In genomic region chr15:78915341-78916087, GRCh38 we compare ENCODE assay signal across 9 cellular contexts. TPM values are rescaled to one million over a fixed set of nuclear protein-coding genes. Genes with fewer than 3 reads are reported as not detected.
DNase-seq lines count a peak whose midpoint lies in the region; ATAC-seq, FAIRE-seq and TF ChIP-seq lines count a peak whose summit lies in the region.
"Had no signal": no experiment of that assay in that cellular context is flagged by ENCODE, and none has a peak within 500 bp of the region (broad histone marks: within the 10 kb centered on the region; RNA-seq: fewer than 3 reads in every experiment).

No MANE protein-coding gene starts in this region.

- H3K27ac Mint-ChIP-seq in natural killer cell = no peak overlapping the region

- intact Hi-C loops in natural killer cell (cut with micrococcal nuclease) = no loop called here

- no peaks in the 10 kb centered on the region for H3K36me3 Mint-ChIP-seq in natural killer cell

- no peaks in the 10 kb centered on the region for H3K27me3 Mint-ChIP-seq in natural killer cell (ENCODE audit: low read depth in 2 of 2)

- peaks cover 18 to 19% of the 10 kb centered on the region in 2 donors for H3K4me1 Mint-ChIP-seq in natural killer cell

- peak; percentile 85 for ATAC-seq in esophagus mucosa
- peak in 2 of 3 donors; percentile 29 to 54 for ATAC-seq in natural killer cell
- ATAC-seq in HG03354 (IDR thresholded peaks at IDR 0.05; ENCODE audit: poor library complexity, severe bottlenecking, unreplicated experiment) = no peak

- no peaks in the 10 kb centered on the region for H3K9me3 Mint-ChIP-seq in natural killer cell

- peak; percentile 56 for DNase-seq in AG10803 (ENCODE audit: low read depth)
- DNase-seq in NOMO-1 treated with DMSO at 0.1 percent for 48 hours (lab: John Stamatoyannopoulos, UW; ENCODE audit: unreplicated experiment) = peak; percentile 78
- no peak for DNase-seq in natural killer cell
- DNase-seq in NCI-H2107 (lab: John Stamatoyannopoulos, UW) = no peak
- no peak for DNase-seq in HTR-8/SVneo (ENCODE audit: insufficient read length, low spot score)
- no peak for DNase-seq in activated T-cell treated with anti-CD3 and anti-CD28 coated beads, Interleukin-2, amount 50 U/mL, for 1 hour
- DNase-seq: activated naive CD4-positive, alpha-beta T cell treated with anti-CD3 and anti-CD28 coated beads, Interleukin-2, amount 50 U/mL, for 16 hours had no signal

- FAIRE-seq in HTR-8/SVneo (lab: Jason Lieb, UNC) = no peak

- no peak overlapping the region for H3K4me3 Mint-ChIP-seq in natural killer cell

- H3K4me3 ChIP-seq in AG10803 (ENCODE audit: low read length) = no peak overlapping the region

- TF ChIP-seq CTCF in AG10803 (conservative IDR thresholded peaks at IDR 0.05; ENCODE audit: low read length) = no peak
- no peak for TF ChIP-seq CTCF in natural killer cell (IDR thresholded peaks at IDR 0.05)

RNA-seq across cellular contexts. Expression of gene CTSH, which starts 29.3 kb away (rescaled TPM):
- total RNA-seq in esophagus mucosa (56.4 TPM), natural killer cell (10 to 100 TPM in 1 of 3 donors, 1 to 10 TPM in 2; 8.8 to 18.1 (median 9.7) TPM)

RNA-seq across cellular contexts. Expression of gene MORF4L1, which starts 42.8 kb away (rescaled TPM):
- total RNA-seq in esophagus mucosa = 128 TPM
- 100 to 1,000 TPM; 316 to 348 (median 329) TPM for total RNA-seq in natural killer cell

Comparison
In these comparisons a context has a peak if more than half of its experiments do, and no peak if none do; other contexts are left out.
1. DNase-seq: peak in AG10803 (single experiment) and NOMO-1 treated with DMSO at 0.1 percent for 48 hours (single experiment); none in natural killer cell (single experiment), NCI-H2107 (single experiment), HTR-8/SVneo (single experiment) and activated T-cell treated with anti-CD3 and anti-CD28 coated beads, Interleukin-2, amount 50 U/mL, for 1 hour (single experiment).